17 cellular contexts compared by ENCODE assay signal in the genomic region with DNA sequence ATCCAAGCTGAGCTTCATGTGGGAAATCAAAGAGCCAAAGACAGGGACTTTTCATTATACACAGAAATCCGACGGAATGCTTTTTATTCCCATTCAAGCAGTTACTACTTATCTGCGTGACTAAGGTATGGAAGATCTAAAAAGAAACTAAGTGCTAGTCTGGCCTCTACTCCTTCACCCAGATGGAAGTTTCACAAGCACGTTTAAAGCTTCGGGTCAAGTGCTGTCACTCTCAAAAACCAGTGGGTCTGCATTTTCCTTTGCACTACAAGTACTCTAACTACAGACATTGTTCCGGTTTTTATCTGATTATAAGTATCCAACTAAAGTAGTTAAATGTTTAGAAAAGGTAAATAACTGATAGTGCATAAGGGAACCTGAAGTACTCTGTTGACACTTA. TPM values are rescaled to one million over a fixed set of nuclear protein-coding genes. Genes with fewer than 3 reads are reported as not detected.
A peak's percentile ranks its signal among the peaks of the same experiment; 100 is the strongest.
DNase-seq lines count a peak whose midpoint lies in the region; FAIRE-seq and TF ChIP-seq lines count a peak whose summit lies in the region.
"Had no signal": no experiment of that assay in that cellular context is flagged by ENCODE, and none has a peak within 500 bp of the region (broad histone marks: within the 10 kb centered on the region; RNA-seq: fewer than 3 reads in every experiment).

No MANE protein-coding gene starts in this region.

- no TSS peak for BruUV-seq in mammary epithelial cell (replicated peaks; lab: Mats Ljungman, UMichigan)
- no TSS peak for BruUV-seq in MCF 10A (replicated peaks; lab: Mats Ljungman, UMichigan)

- H3K4me1 Mint-ChIP-seq in MCF 10A (ENCODE audit: insufficient read depth, unreplicated experiment), result no peaks in the 10 kb centered on the region
- H3K4me1 Mint-ChIP-seq: H9 had no signal

- peaks cover 6% of the 10 kb centered on the region for H3K4me1 ChIP-seq in mammary epithelial cell (ENCODE audit: insufficient read depth, low read length)
- no peaks in the 10 kb centered on the region for H3K4me1 ChIP-seq in mesenchymal stem cell (ENCODE audit: control insufficient read depth, insufficient read depth, low read depth, low read length)
- H3K4me1 ChIP-seq: body of pancreas had no signal

- H2BK5ac ChIP-seq in mesenchymal stem cell (ENCODE audit: low read depth, low read length, poor library complexity, severe bottlenecking), result no peak overlapping the region

- no peak overlapping the region for H3K4me3 ChIP-seq in mammary epithelial cell (replicated peaks in 1 of 3; ENCODE audit: insufficient read depth in 1 of 3, low read depth in 2 of 3, low read length in 3 of 3)
- peak overlapping the region; percentile 8 for H3K4me3 ChIP-seq in bronchial epithelial cell (ENCODE audit: low read depth, low read length)
- H3K4me3 ChIP-seq in mesenchymal stem cell (ENCODE audit: insufficient read depth in 1 of 2, low read depth in 1 of 2, low read length in 2 of 2), result peak overlapping the region in 1 of 2 experiments; percentile 50
- H3K4me3 ChIP-seq: body of pancreas, GM12878, lung had no signal

- H3K27me3 Mint-ChIP-seq in MCF 10A (ENCODE audit: insufficient read depth, unreplicated experiment), result no peaks in the 10 kb centered on the region

- H2AFZ ChIP-seq in mammary epithelial cell (ENCODE audit: low read depth, low read length) (peak overlapping the region; percentile 42), mesenchymal stem cell (ENCODE audit: low read depth, low read length) (no peak overlapping the region)

- H3K23ac ChIP-seq in mesenchymal stem cell (ENCODE audit: low read length in 2 of 2), result no peak overlapping the region

- H3K27me3 ChIP-seq in mammary epithelial cell (ENCODE audit: insufficient read depth, low read length) (no peaks in the 10 kb centered on the region), bronchial epithelial cell (ENCODE audit: control insufficient read depth, insufficient read depth, low read length) (no peaks in the 10 kb centered on the region), mesenchymal stem cell (ENCODE audit: control insufficient read depth in 1 of 2, insufficient read depth in 1 of 2, low read length in 2 of 2) (peaks cover 0 to 15% of the 10 kb centered on the region in 2 experiments)
- H3K27me3 ChIP-seq: body of pancreas had no signal

- H3K9me3 ChIP-seq in mammary epithelial cell (replicated peaks; ENCODE audit: insufficient read depth, low read length) (no peaks in the 10 kb centered on the region), mesenchymal stem cell (ENCODE audit: control insufficient read depth, low read length) (no peaks in the 10 kb centered on the region)
- H3K9me3 ChIP-seq: body of pancreas had no signal

- no peaks in the 10 kb centered on the region for H4K20me1 ChIP-seq in mammary epithelial cell (ENCODE audit: insufficient read depth, low read length)

- no peak overlapping the region for H2BK12ac ChIP-seq in mesenchymal stem cell (ENCODE audit: low read length in 2 of 2)

- H4K8ac ChIP-seq in mesenchymal stem cell (ENCODE audit: low read length), result no peak overlapping the region

- H3K27ac Mint-ChIP-seq in MCF 10A (ENCODE audit: low read depth, unreplicated experiment), result no peak overlapping the region
- H3K27ac Mint-ChIP-seq: activated naive CD8-positive, alpha-beta T cell treated with anti-CD3 and anti-CD28 coated beads, Interleukin-2, amount 10 ng/mL, durations not matched to agents 7 days and 5 days; B cell; H9 had no signal

- no peak for FAIRE-seq in bronchial epithelial cell (lab: Jason Lieb, UNC)

- intact Hi-C loops in mammary epithelial cell (cut with micrococcal nuclease), result loop anchor here (1.0 to 2.0 kb wide), 10 partner anchors 79 to 553 kb away; no protein-coding TSS in a partner anchor
- intact Hi-C loops in MCF 10A (cut with micrococcal nuclease), result no loop called here

- H3K14ac ChIP-seq in mesenchymal stem cell (ENCODE audit: low read length in 2 of 2), result no peak overlapping the region

- H3K36me3 Mint-ChIP-seq in MCF 10A (ENCODE audit: insufficient read depth, unreplicated experiment), result no peaks in the 10 kb centered on the region
- H3K36me3 Mint-ChIP-seq: activated naive CD8-positive, alpha-beta T cell treated with anti-CD3 and anti-CD28 coated beads, Interleukin-2, amount 10 ng/mL, durations not matched to agents 7 days and 5 days had no signal

- H3K4me2 ChIP-seq in mammary epithelial cell (ENCODE audit: insufficient read depth, low read depth, low read length), result peak overlapping the region; percentile 14
- no peak overlapping the region for H3K4me2 ChIP-seq in mesenchymal stem cell (ENCODE audit: low read length, poor library complexity, severe bottlenecking)

- no peak overlapping the region for H3K4me3 Mint-ChIP-seq in MCF 10A (ENCODE audit: unreplicated experiment)
- H3K4me3 Mint-ChIP-seq: H9 had no signal

- POLR2A ChIA-PET in MCF 10A (lab: Yijun Ruan, JAX), result no interaction called here

- in situ Hi-C loops in mammary epithelial cell (cut with MboI; ENCODE audit: low sequenced_read_pairs in 2 of 2), result loop anchor here in 1 of 2 donors (25.0 kb wide), 2 partner anchors 276 to 551 kb away; a partner anchor contains a TSS

- no peak overlapping the region for H3K4ac ChIP-seq in mesenchymal stem cell (ENCODE audit: low read depth in 1 of 2, low read length in 2 of 2)

- H3K18ac ChIP-seq in mesenchymal stem cell (ENCODE audit: low read depth in 1 of 2, low read length in 2 of 2), result no peak overlapping the region

- H3K9ac ChIP-seq in mammary epithelial cell (ENCODE audit: insufficient read depth, low read length) (no peak overlapping the region), mesenchymal stem cell (ENCODE audit: low read length) (peak overlapping the region; percentile 80)

- H2BK15ac ChIP-seq in mesenchymal stem cell (ENCODE audit: low read depth, poor library complexity, severe bottlenecking), result no peak overlapping the region

- DNase-seq in mammary epithelial cell (no peak), MCF 10A (ENCODE audit: unreplicated experiment) (no peak), bronchial epithelial cell (ENCODE audit: low read depth) (peak; percentile 50), mesenchymal stem cell (peak; percentile 65), NCI-H1105 (lab: John Stamatoyannopoulos, UW) (no peak), germinal center (ENCODE audit: low spot score) (no peak), NCI-H2029 treated with DMSO at 0.1 percent for 48 hours (lab: John Stamatoyannopoulos, UW) (no peak), nucleus accumbens (lab: John Stamatoyannopoulos, UW) (no peak)
- DNase-seq: activated B cell treated with CpG ODN at 0.5 μM for 24 hours; activated naive CD8-positive, alpha-beta T cell treated with anti-CD3 and anti-CD28 coated beads, Interleukin-2, amount 10 ng/mL, durations not matched to agents 7 days and 5 days; kidney had no signal

- no peak overlapping the region for H2BK120ac ChIP-seq in mesenchymal stem cell (ENCODE audit: low read depth, low read length)

- H3K27ac ChIP-seq in mammary epithelial cell (ENCODE audit: insufficient read depth, low read depth, low read length) (no peak overlapping the region), mesenchymal stem cell (ENCODE audit: low read length, poor library complexity, severe bottlenecking) (no peak overlapping the region)
- H3K27ac ChIP-seq: body of pancreas had no signal

- dilution Hi-C loops in mammary epithelial cell (cut with HindIII; ENCODE audit: low sequenced_read_pairs), result loop anchor here (5.0 kb wide), 2 partner anchors 111 to 236 kb away; no protein-coding TSS in a partner anchor

- 64% methylated on average over 6 of the region's 6 CpGs for WGBS in mammary epithelial cell (ENCODE audit: low coverage, missing lambda C conversion rate)
- 58% methylated on average over 4 of the region's 6 CpGs for WGBS in mesenchymal stem cell

- H2AK5ac ChIP-seq in mesenchymal stem cell (ENCODE audit: low read length, severe bottlenecking), result no peak overlapping the region

- no peaks in the 10 kb centered on the region for H3K9me3 Mint-ChIP-seq in MCF 10A (ENCODE audit: unreplicated experiment)
- H3K9me3 Mint-ChIP-seq: activated B cell treated with CpG ODN at 0.5 μM for 24 hours; activated naive CD8-positive, alpha-beta T cell treated with anti-CD3 and anti-CD28 coated beads, Interleukin-2, amount 10 ng/mL, durations not matched to agents 7 days and 5 days; H9 had no signal

- no peaks in the 10 kb centered on the region for H3K36me3 ChIP-seq in mammary epithelial cell (ENCODE audit: insufficient read depth, low read length)
- H3K36me3 ChIP-seq in bronchial epithelial cell (ENCODE audit: control insufficient read depth, insufficient read depth, low read length), result no peaks in the 10 kb centered on the region
- no peaks in the 10 kb centered on the region for H3K36me3 ChIP-seq in mesenchymal stem cell (ENCODE audit: control insufficient read depth in 1 of 2, insufficient read depth in 2 of 2, low read depth in 1 of 2, low read length in 2 of 2)

- H3K79me2 ChIP-seq in mammary epithelial cell (ENCODE audit: insufficient read depth, low read length), result no peaks in the 10 kb centered on the region

- H3K79me1 ChIP-seq in mesenchymal stem cell (replicated peaks; ENCODE audit: low read length, poor library complexity, severe bottlenecking), result no peaks in the 10 kb centered on the region

- CTCF ChIA-PET in mammary epithelial cell (lab: Charles Lee; ENCODE audit: low non-redundant PET), result interaction anchor here (0.5 to 0.6 kb wide), 6 partner anchors 82 to 538 kb away, joined by 3 to 12 read pairs (median 3); no protein-coding TSS in a partner anchor
- CTCF ChIA-PET in MCF 10A (lab: Yijun Ruan, JAX), result no interaction called here

- TF ChIP-seq CTCF in mammary epithelial cell (conservative IDR thresholded peaks at IDR 0.05 in 1 of 2, IDR thresholded peaks at IDR 0.05 in 1 of 2; ENCODE audit: extremely low read depth in 1 of 2, insufficient read depth in 1 of 2, low read depth in 1 of 2, low read length in 2 of 2) (no peak), MCF 10A (IDR thresholded peaks at IDR 0.05; ENCODE audit: unreplicated experiment) (no peak), bronchial epithelial cell (IDR thresholded peaks at IDR 0.05; ENCODE audit: insufficient read depth, low read length, severe bottlenecking) (no peak)

- no peak overlapping the region for H4K91ac ChIP-seq in mesenchymal stem cell (ENCODE audit: low read length)

RNA-seq across cellular contexts. Expression of a gene that starts 13.7 kb away (rescaled TPM):
- total RNA-seq in mammary epithelial cell (10 to 100 TPM; 51.5 to 96.9 TPM), MCF 10A (2022) (not detected in 2 replicates), bronchial epithelial cell (35.7 and 44.8 TPM in 2 replicates)
- polyA plus RNA-seq in mammary epithelial cell, result 59.0 TPM
- 52.6 TPM for polyA minus RNA-seq in mammary epithelial cell
- polyA plus RNA-seq in mesenchymal stem cell (2013, experiment 1 of 2), result 14.2 TPM
- 14.5 TPM for polyA plus RNA-seq in mesenchymal stem cell (2013, experiment 2 of 2)
- total RNA-seq: A172 had no signal

Comparison
In these comparisons a context has a peak if more than half of its experiments do, and no peak if none do; other contexts are left out.
1. RNA of a gene that starts 13.7 kb away (total RNA-seq): 51.5 to 96.9 TPM in mammary epithelial cell and 35.7 to 44.8 TPM in bronchial epithelial cell; not detected in MCF 10A; every median in the first group is over 10 times any median in the second.
2. DNase-seq: peak in bronchial epithelial cell (single experiment) and mesenchymal stem cell (single experiment); none in mammary epithelial cell (single experiment), MCF 10A (single experiment), NCI-H1105 (single experiment), germinal center (single experiment), NCI-H2029 treated with DMSO at 0.1 percent for 48 hours (single experiment) and nucleus accumbens (0 of 56).